ENCODE assay signal across 22 cellular contexts in genomic region chr1:56157477-56157876, GRCh38.
DNase-seq lines count a peak whose midpoint lies in the region; ATAC-seq, FAIRE-seq and TF ChIP-seq lines count a peak whose summit lies in the region.
"Had no signal": no experiment of that assay in that cellular context is flagged by ENCODE, and none has a peak within 500 bp of the region (broad histone marks: within the 10 kb centered on the region; RNA-seq: fewer than 3 reads in every experiment).

No MANE protein-coding gene starts in this region.

- peak; percentile 55 for ATAC-seq in activated CD8-positive, alpha-beta T cell treated with anti-CD3 and anti-CD28 coated beads, Interleukin-2, amount 10 ng/mL, durations not matched to agents 7 days and 5 days
- no peak for ATAC-seq in activated CD8-positive, alpha-beta T cell treated with anti-CD3 and anti-CD28 coated beads for 36 hours
- ATAC-seq: A549 had no signal

- H3K4me3 ChIP-seq in H1 (ENCODE audit: extremely low read depth in 1 of 4, insufficient read depth in 2 of 4, low read depth in 3 of 4, low read length in 4 of 4) (no peak overlapping the region), thymus (ENCODE audit: low read length) (no peak overlapping the region), breast epithelium (no peak overlapping the region), mesendoderm (ENCODE audit: low read length) (no peak overlapping the region)
- H3K4me3 ChIP-seq: A549 had no signal

- TF ChIP-seq RAD21 in H1 (IDR thresholded peaks at IDR 0.05 in 1 of 2, conservative IDR thresholded peaks at IDR 0.05 in 1 of 2; ENCODE audit: low read depth in 2 of 2, low read length in 2 of 2) = no peak

- peak; percentile 28 for DNase-seq in activated CD8-positive, alpha-beta T cell treated with anti-CD3 and anti-CD28 coated beads, Interleukin-2, amount 10 ng/mL, durations not matched to agents 7 days and 5 days
- no peak for DNase-seq in activated CD8-positive, alpha-beta T cell treated with anti-CD3 and anti-CD28 coated beads for 36 hours
- DNase-seq in H1 (ENCODE audit: low read depth in 1 of 2, low spot score in 2 of 2) (no peak), breast epithelium (ENCODE audit: low spot score in 2 of 2) (no peak), mesendoderm (no peak), amygdala (lab: John Stamatoyannopoulos, UW) (no peak)
- DNase-seq: DMS53, MM.1S, NCI-H1048, NCI-H1417 treated with DMSO at 0.1 percent for 48 hours, NCI-H187, NCI-H345, NCI-H526 treated with DMSO at 0.1 percent for 48 hours, Right ventricle myocardium superior had no signal

- H3K27me3 ChIP-seq in H1 (replicated peaks in 1 of 4; ENCODE audit: control insufficient read depth in 3 of 4, extremely low read depth in 1 of 4, insufficient read depth in 3 of 4, low read length in 3 of 4) (no peaks in the 10 kb centered on the region), thymus (ENCODE audit: control insufficient read depth, insufficient read depth) (no peaks in the 10 kb centered on the region), breast epithelium (no peaks in the 10 kb centered on the region), mesendoderm (ENCODE audit: insufficient read depth, low read length, poor library complexity) (no peaks in the 10 kb centered on the region)

- FAIRE-seq in H1 (lab: Jason Lieb, UNC) = no peak
- FAIRE-seq: A549, D721Med, GM12891 had no signal

- CTCF ChIA-PET in activated CD8-positive, alpha-beta T cell treated with anti-CD3 and anti-CD28 coated beads, Interleukin-2, amount 10 ng/mL, durations not matched to agents 7 days and 5 days (lab: Charles Lee) = no interaction called here
- CTCF ChIA-PET in activated CD8-positive, alpha-beta T cell treated with anti-CD3 and anti-CD28 coated beads for 36 hours (lab: Charles Lee) = no interaction called here
- CTCF ChIA-PET in H1 (lab: Charles Lee; ENCODE audit: partially characterized antibody) = no interaction called here

- H3K4ac ChIP-seq in H1 (replicated peaks; ENCODE audit: insufficient read length, low read depth, low read length) (no peak overlapping the region), mesendoderm (ENCODE audit: low read depth, low read length) (no peak overlapping the region)

- H3K14ac ChIP-seq in H1 (ENCODE audit: insufficient read length) = no peak overlapping the region

- H3K27ac Mint-ChIP-seq in activated CD8-positive, alpha-beta T cell treated with anti-CD3 and anti-CD28 coated beads, Interleukin-2, amount 10 ng/mL, durations not matched to agents 7 days and 5 days = no peak overlapping the region
- H3K27ac Mint-ChIP-seq in activated CD8-positive, alpha-beta T cell treated with anti-CD3 and anti-CD28 coated beads for 36 hours = no peak overlapping the region
- H3K27ac Mint-ChIP-seq: B cell, IgD-negative memory B cell had no signal

- H2BK15ac ChIP-seq in H1 (ENCODE audit: low read length) = no peak overlapping the region
- H2BK15ac ChIP-seq in mesendoderm (replicated peaks; ENCODE audit: low read depth) = no peak overlapping the region

- H4K5ac ChIP-seq in H1 (ENCODE audit: insufficient read length, low read depth, low read length) = no peak overlapping the region
- no peak overlapping the region for H4K5ac ChIP-seq in mesendoderm (ENCODE audit: low read length)

- peaks cover 4% of the 10 kb centered on the region; the same call in 1 of the 2 replicates for H3K23me2 ChIP-seq in H1 (ENCODE audit: low read depth, low read length)

- no peak overlapping the region for H4K91ac ChIP-seq in H1 (replicated peaks; ENCODE audit: insufficient read length, low read length)

- H3K56ac ChIP-seq in H1 (replicated peaks; ENCODE audit: insufficient read length, low read depth, low read length) (no peak overlapping the region), mesendoderm (ENCODE audit: low read length) (no peak overlapping the region)

- no peak for TF ChIP-seq POLR2A in H1 (IDR thresholded peaks at IDR 0.05; ENCODE audit: control extremely low read depth in 1 of 2, low read depth in 2 of 2, low read length in 2 of 2)
- TF ChIP-seq POLR2A in breast epithelium (IDR thresholded peaks at IDR 0.05) = no peak

- H2BK5ac ChIP-seq in H1 (ENCODE audit: low read depth, low read length) (no peak overlapping the region), mesendoderm (ENCODE audit: low read length) (no peak overlapping the region)

- H3K9ac ChIP-seq in H1 (replicated peaks in 1 of 4; ENCODE audit: extremely low read depth in 1 of 4, low read depth in 3 of 4, low read length in 3 of 4) = no peak overlapping the region
- no peak overlapping the region for H3K9ac ChIP-seq in mesendoderm (ENCODE audit: low read length)

- intact Hi-C loops in activated CD8-positive, alpha-beta T cell treated with anti-CD3 and anti-CD28 coated beads for 36 hours (cut with micrococcal nuclease) = no loop called here
- intact Hi-C loops in breast epithelium (cut with DNase I; ENCODE audit: low total_unique reads) = no loop called here

- no peak overlapping the region for H3K23ac ChIP-seq in H1 (ENCODE audit: insufficient read length)
- no peak overlapping the region for H3K23ac ChIP-seq in mesendoderm (ENCODE audit: low read length)

- TF ChIP-seq CTCF in activated CD8-positive, alpha-beta T cell treated with anti-CD3 and anti-CD28 coated beads for 36 hours (IDR thresholded peaks at IDR 0.05) = no peak
- TF ChIP-seq CTCF in H1 (IDR thresholded peaks at IDR 0.05; ENCODE audit: control extremely low read depth in 1 of 3, insufficient read depth in 1 of 3, low read depth in 1 of 3, low read length in 3 of 3) (no peak), breast epithelium (IDR thresholded peaks at IDR 0.05) (no peak)

- no peaks in the 10 kb centered on the region; a peak in 1 of 7 replicates for H3K4me1 ChIP-seq in H1 (replicated peaks in 1 of 4; ENCODE audit: control insufficient read depth in 3 of 4, insufficient read depth in 4 of 4, low read length in 3 of 4)
- peaks cover 11% of the 10 kb centered on the region for H3K4me1 ChIP-seq in thymus (ENCODE audit: control insufficient read depth, insufficient read depth, low read length)
- no peaks in the 10 kb centered on the region for H3K4me1 ChIP-seq in breast epithelium
- no peaks in the 10 kb centered on the region for H3K4me1 ChIP-seq in mesendoderm (ENCODE audit: control insufficient read depth, low read depth, low read length)
- H3K4me1 ChIP-seq: A549 had no signal

- H2AK5ac ChIP-seq in H1 (ENCODE audit: low read depth, low read length) = no peak overlapping the region
- H2AK5ac ChIP-seq in mesendoderm (ENCODE audit: low read length) = no peak overlapping the region

- no peak overlapping the region for H3K4me3 Mint-ChIP-seq in activated CD8-positive, alpha-beta T cell treated with anti-CD3 and anti-CD28 coated beads, Interleukin-2, amount 10 ng/mL, durations not matched to agents 7 days and 5 days
- no peak overlapping the region for H3K4me3 Mint-ChIP-seq in activated CD8-positive, alpha-beta T cell treated with anti-CD3 and anti-CD28 coated beads for 36 hours
- H3K4me3 Mint-ChIP-seq: B cell, CD14-positive monocyte, IgD-negative memory B cell had no signal

- H3K9me3 Mint-ChIP-seq in activated CD8-positive, alpha-beta T cell treated with anti-CD3 and anti-CD28 coated beads, Interleukin-2, amount 10 ng/mL, durations not matched to agents 7 days and 5 days (ENCODE audit: insufficient read depth) = no peaks in the 10 kb centered on the region
- no peaks in the 10 kb centered on the region for H3K9me3 Mint-ChIP-seq in activated CD8-positive, alpha-beta T cell treated with anti-CD3 and anti-CD28 coated beads for 36 hours

- no peak overlapping the region for H4K8ac ChIP-seq in H1 (ENCODE audit: extremely low read depth, insufficient read depth, low read length)
- H4K8ac ChIP-seq in mesendoderm (ENCODE audit: low read depth, low read length) = no peak overlapping the region

- H2BK120ac ChIP-seq in H1 (replicated peaks; ENCODE audit: low read depth, low read length) (no peak overlapping the region), mesendoderm (ENCODE audit: low read depth, low read length) (no peak overlapping the region)

- H3K9me3 ChIP-seq in KOPT-K1 (ENCODE audit: insufficient read depth, low read length, poor library complexity, severe bottlenecking) = no peaks in the 10 kb centered on the region
- H3K9me3 ChIP-seq in H1 (ENCODE audit: insufficient read depth in 2 of 2, low read depth in 1 of 2, low read length in 1 of 2) = no peaks in the 10 kb centered on the region
- H3K9me3 ChIP-seq in thymus (ENCODE audit: control insufficient read depth) = no peaks in the 10 kb centered on the region
- H3K9me3 ChIP-seq in breast epithelium = no peaks in the 10 kb centered on the region
- H3K9me3 ChIP-seq: A549 had no signal

- no peak overlapping the region for H3K4me2 ChIP-seq in H1 (ENCODE audit: insufficient read depth in 1 of 2, low read depth in 2 of 2, low read length in 2 of 2)
- no peak overlapping the region for H3K4me2 ChIP-seq in mesendoderm (ENCODE audit: low read length)
- H3K4me2 ChIP-seq: A549 had no signal

- H2AFZ ChIP-seq in H1 (ENCODE audit: low read length) = no peak overlapping the region

- WGBS in H1 (ENCODE audit: extremely low coverage in 1 of 2, insufficient coverage in 1 of 2, insufficient read length in 1 of 2, insufficient replicate concordance in 2 of 2, low coverage in 1 of 2, low lambda C conversion rate in 2 of 2, missing lambda C conversion rate in 1 of 2), 2 experiments = 82% methylated on average over 1 of the region's 1 CpG; no CpG with 5 or more reads in 1 of the 2 experiments
- WGBS in thymus = 0% methylated on average over 1 of the region's 1 CpG
- no CpG with 5 or more reads among the region's 1 CpG for WGBS in mesendoderm (ENCODE audit: extremely low coverage, insufficient coverage, low lambda C conversion rate)

- no peak overlapping the region for H2BK20ac ChIP-seq in H1 (ENCODE audit: low read length)

- no peak overlapping the region for H2BK12ac ChIP-seq in H1 (ENCODE audit: low read depth, low read length)

- TF ChIP-seq EP300 in H1 (IDR thresholded peaks at IDR 0.05; ENCODE audit: borderline replicate concordance in 1 of 2, low read depth in 2 of 2, low read length in 2 of 2) = no peak

- no peaks in the 10 kb centered on the region for H3K79me2 ChIP-seq in H1 (ENCODE audit: control insufficient read depth in 1 of 2, insufficient read depth in 2 of 2, low read length in 2 of 2)
- no peaks in the 10 kb centered on the region for H3K79me2 ChIP-seq in mesendoderm (ENCODE audit: control insufficient read depth, insufficient read depth, low read length)

- H4K20me1 ChIP-seq in H1 (replicated peaks in 1 of 2; ENCODE audit: control insufficient read depth in 1 of 2, insufficient read depth in 2 of 2, low read length in 2 of 2) = no peaks in the 10 kb centered on the region

- H3K18ac ChIP-seq in H1 (ENCODE audit: extremely low read depth, low read length) (no peak overlapping the region), mesendoderm (ENCODE audit: low read length) (no peak overlapping the region)

- no peaks in the 10 kb centered on the region for H3K27me3 Mint-ChIP-seq in activated CD8-positive, alpha-beta T cell treated with anti-CD3 and anti-CD28 coated beads, Interleukin-2, amount 10 ng/mL, durations not matched to agents 7 days and 5 days (ENCODE audit: low read depth)
- no peaks in the 10 kb centered on the region for H3K27me3 Mint-ChIP-seq in activated CD8-positive, alpha-beta T cell treated with anti-CD3 and anti-CD28 coated beads for 36 hours

- POLR2A ChIA-PET in activated CD8-positive, alpha-beta T cell treated with anti-CD3 and anti-CD28 coated beads, Interleukin-2, amount 10 ng/mL, durations not matched to agents 7 days and 5 days (lab: Charles Lee) = no interaction called here
- POLR2A ChIA-PET in activated CD8-positive, alpha-beta T cell treated with anti-CD3 and anti-CD28 coated beads for 36 hours (lab: Charles Lee) = no interaction called here
- POLR2A ChIA-PET in H1 (lab: Charles Lee; ENCODE audit: partially characterized antibody) = no interaction called here

- H3K27ac ChIP-seq in KOPT-K1 (ENCODE audit: low read depth, low read length, poor library complexity, severe bottlenecking) (peak overlapping the region; percentile 54), H1 (ENCODE audit: low read depth, low read length) (no peak overlapping the region), thymus (ENCODE audit: low read depth) (peak overlapping the region; percentile 48), breast epithelium (no peak overlapping the region), mesendoderm (ENCODE audit: low read depth, low read length) (no peak overlapping the region)
- H3K27ac ChIP-seq: A549 had no signal

- H3K79me1 ChIP-seq in H1 (ENCODE audit: low read depth, low read length) = no peaks in the 10 kb centered on the region
- no peaks in the 10 kb centered on the region for H3K79me1 ChIP-seq in mesendoderm (ENCODE audit: low read length)

- no peaks in the 10 kb centered on the region for H3K36me3 Mint-ChIP-seq in activated CD8-positive, alpha-beta T cell treated with anti-CD3 and anti-CD28 coated beads, Interleukin-2, amount 10 ng/mL, durations not matched to agents 7 days and 5 days (ENCODE audit: low read depth)
- no peaks in the 10 kb centered on the region for H3K36me3 Mint-ChIP-seq in activated CD8-positive, alpha-beta T cell treated with anti-CD3 and anti-CD28 coated beads for 36 hours (ENCODE audit: low read depth)
- H3K36me3 Mint-ChIP-seq: CD14-positive monocyte, IgD-negative memory B cell had no signal

- H3K36me3 ChIP-seq in KOPT-K1 (ENCODE audit: insufficient read depth, low read length) = no peaks in the 10 kb centered on the region
- no peaks in the 10 kb centered on the region for H3K36me3 ChIP-seq in H1 (ENCODE audit: control insufficient read depth in 2 of 4, insufficient read depth in 4 of 4, low read length in 3 of 4)
- H3K36me3 ChIP-seq in thymus (ENCODE audit: control insufficient read depth, insufficient read depth) = no peaks in the 10 kb centered on the region
- H3K36me3 ChIP-seq in breast epithelium = no peaks in the 10 kb centered on the region
- no peaks in the 10 kb centered on the region for H3K36me3 ChIP-seq in mesendoderm (ENCODE audit: control insufficient read depth, insufficient read depth, low read length)

- H3K4me1 Mint-ChIP-seq in activated CD8-positive, alpha-beta T cell treated with anti-CD3 and anti-CD28 coated beads, Interleukin-2, amount 10 ng/mL, durations not matched to agents 7 days and 5 days (ENCODE audit: low read depth) = peaks cover 11% of the 10 kb centered on the region
- no peaks in the 10 kb centered on the region for H3K4me1 Mint-ChIP-seq in activated CD8-positive, alpha-beta T cell treated with anti-CD3 and anti-CD28 coated beads for 36 hours (ENCODE audit: low read depth)
- H3K4me1 Mint-ChIP-seq: CD14-positive monocyte had no signal

Comparison
In these comparisons a context has a peak if more than half of its experiments do, and no peak if none do; other contexts are left out.
1. H3K27ac ChIP-seq: peak in KOPT-K1 (single experiment) and thymus (single experiment); none in H1 (single experiment), breast epithelium (0 of 2) and mesendoderm (single experiment).